ENCODE assay signal across 8 cellular contexts in the genomic region with DNA sequence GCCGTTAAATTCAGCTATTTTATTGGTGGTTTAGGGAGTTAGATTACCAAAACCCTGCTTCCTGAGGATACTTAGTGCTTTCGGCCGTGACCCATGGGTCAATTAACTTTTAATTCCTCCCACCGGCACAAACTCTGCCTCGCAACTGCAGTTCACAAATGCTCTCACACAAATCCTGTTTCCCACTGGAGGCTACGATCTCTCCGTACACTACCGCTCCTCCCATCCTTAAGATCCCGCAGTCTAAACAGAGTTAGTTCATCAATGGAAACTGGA. TPM values are rescaled to one million over a fixed set of nuclear protein-coding genes. Genes with fewer than 3 reads are reported as not detected.
DNase-seq lines count a peak whose midpoint lies in the region; ATAC-seq and TF ChIP-seq lines count a peak whose summit lies in the region.

No MANE protein-coding gene starts in this region.

- ATAC-seq in heart right ventricle (no peak), Right ventricle myocardium superior (ENCODE audit: poor library complexity) (no peak), HG02678 (IDR thresholded peaks at IDR 0.05; ENCODE audit: unreplicated experiment) (no peak), HG03565 (IDR thresholded peaks at IDR 0.05; ENCODE audit: unreplicated experiment) (no peak), GM21786 (IDR thresholded peaks at IDR 0.05; ENCODE audit: unreplicated experiment) (no peak)

- in situ Hi-C loops in G401 (cut with HindIII; ENCODE audit: low sequenced_read_pairs), result no loop called here

- H3K36me3 ChIP-seq in heart right ventricle, result peaks cover 0 to 12% (median 0%) of the 10 kb centered on the region in 9 donors

- intact Hi-C loops in heart right ventricle (cut with DNase I), result loop anchor here in 1 of 10 donors (10.0 kb wide), 1 partner anchor 47 kb away; no protein-coding TSS in a partner anchor
- intact Hi-C loops in Right ventricle myocardium superior (cut with DNase I), result no loop called here

- H3K9me3 ChIP-seq in heart right ventricle (no peaks in the 10 kb centered on the region), mononuclear cell (ENCODE audit: low read depth, low read length) (no peaks in the 10 kb centered on the region)

- TF ChIP-seq CTCF in heart right ventricle (IDR thresholded peaks at IDR 0.05), result no peak

- H3K4me3 ChIP-seq in heart right ventricle (peak overlapping the region; percentile 42 to 98 (median 83)), mononuclear cell (ENCODE audit: low read length) (peak overlapping the region; percentile 96)

- DNase-seq in heart right ventricle (no peak), Right ventricle myocardium superior (no peak), G401 (ENCODE audit: low spot score) (no peak)

- H3K4me1 ChIP-seq in heart right ventricle (peaks cover 9 to 76% (median 44%) of the 10 kb centered on the region in 9 donors), mononuclear cell (ENCODE audit: insufficient read depth, low read length) (peaks cover 84% of the 10 kb centered on the region)

- H3K27me3 ChIP-seq in heart right ventricle (no peaks in the 10 kb centered on the region), mononuclear cell (ENCODE audit: insufficient read depth, low read length) (no peaks in the 10 kb centered on the region)

- H3K27ac ChIP-seq in heart right ventricle, result peak overlapping the region; percentile 88 to 99 (median 98)
- peak overlapping the region; percentile 100 for H3K27ac ChIP-seq in cingulate gyrus (ENCODE audit: low read depth, low read length)

- 0 to 1% methylated on average over 9 of the region's 9 CpGs for WGBS in heart right ventricle, 2 donors

RNA-seq across cellular contexts. Expression of a gene that starts 0.4 kb away (rescaled TPM):
- 1 to 10 TPM; 3.2 to 7.0 (median 5.5) TPM for total RNA-seq in heart right ventricle
- polyA plus RNA-seq in heart right ventricle, result 1 to 10 TPM; 4.4 to 7.2 TPM
- total RNA-seq in Right ventricle myocardium superior, result 4.5 TPM
- 14.0 TPM for total RNA-seq in mononuclear cell
- 5.4 and 6.6 TPM in 2 replicates for total RNA-seq in G401 (2014; rRNA removed; shearing (Covaris generic))

RNA-seq across cellular contexts. Expression of a gene that starts 0.5 kb away (rescaled TPM):
- total RNA-seq in heart right ventricle (10 to 100 TPM in 3 of 10 donors, 1 to 10 TPM in 7; 3.6 to 20.7 (median 7.5) TPM), Right ventricle myocardium superior (5.0 TPM), mononuclear cell (30.6 TPM)
- polyA plus RNA-seq in heart right ventricle, result 1 to 10 TPM; 2.3 to 4.8 TPM
- total RNA-seq in G401 (2014; rRNA removed; shearing (Covaris generic)), result 25.5 and 29.0 TPM in 2 replicates

RNA-seq across cellular contexts. Expression of a gene that starts 60.0 kb away (rescaled TPM):
- total RNA-seq in heart right ventricle (100 to 1,000 TPM; 117 to 166 (median 148) TPM), Right ventricle myocardium superior (155 TPM), mononuclear cell (23.7 TPM)
- polyA plus RNA-seq in heart right ventricle, result 100 to 1,000 TPM; 132 to 147 TPM
- total RNA-seq in G401 (2014; rRNA removed; shearing (Covaris generic)), result 85.7 and 122 TPM in 2 replicates
